ENCODE assay signal across 8 cellular contexts in the genomic region with DNA sequence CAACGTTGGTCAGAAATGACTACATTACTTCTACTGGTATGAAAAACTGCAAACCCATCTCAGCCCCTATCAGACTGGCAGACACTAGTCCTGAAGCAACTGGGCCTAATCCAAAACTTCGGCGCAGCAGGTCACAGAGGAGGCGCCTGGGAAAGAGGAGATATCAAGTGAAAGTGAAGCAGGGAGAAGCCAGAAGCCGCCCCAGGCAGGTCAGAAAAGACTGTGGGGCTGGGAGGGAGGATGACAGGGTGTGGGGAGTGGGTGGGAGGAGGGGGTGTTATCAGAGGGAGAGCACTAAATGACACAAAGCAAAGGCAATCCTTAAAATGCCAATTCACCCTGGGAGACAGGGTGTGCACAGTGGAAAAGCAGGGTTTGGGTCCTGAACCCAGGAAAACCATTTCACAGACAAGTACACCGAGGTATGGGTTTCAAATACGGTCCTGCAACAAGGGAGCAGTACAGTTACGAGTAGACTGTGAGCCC. TPM values are rescaled to one million over a fixed set of nuclear protein-coding genes. Genes with fewer than 3 reads are reported as not detected.
DNase-seq lines count a peak whose midpoint lies in the region; ATAC-seq and TF ChIP-seq lines count a peak whose summit lies in the region.

No MANE protein-coding gene starts in this region.

- H3K4me3 Mint-ChIP-seq in activated T-cell treated with anti-CD3 and anti-CD28 coated beads, Interleukin-2, amount 50 U/mL, for 72 hours = peak overlapping the region; percentile 90

- H3K4me3 ChIP-seq in heart right ventricle = peak overlapping the region; percentile 69 to 96 (median 86)
- H3K4me3 ChIP-seq in rectal smooth muscle tissue (ENCODE audit: low read length) = peak overlapping the region; percentile 98

- H3K27ac ChIP-seq in heart right ventricle (peak overlapping the region; percentile 87 to 93 (median 90)), rectal smooth muscle tissue (ENCODE audit: low read depth, low read length) (peak overlapping the region; percentile 90)

- peaks cover 5% of the 10 kb centered on the region in 2 donors for H3K36me3 Mint-ChIP-seq in activated T-cell treated with anti-CD3 and anti-CD28 coated beads, Interleukin-2, amount 50 U/mL, for 72 hours (ENCODE audit: insufficient read depth in 2 of 2)

- H3K27ac Mint-ChIP-seq in activated T-cell treated with anti-CD3 and anti-CD28 coated beads, Interleukin-2, amount 50 U/mL, for 72 hours = peak overlapping the region; percentile 87

- H3K36me3 ChIP-seq in heart right ventricle (peaks cover 0 to 13% (median 0%) of the 10 kb centered on the region in 9 donors), rectal smooth muscle tissue (ENCODE audit: control insufficient read depth, insufficient read depth, low read length) (no peaks in the 10 kb centered on the region)

- H3K9me3 ChIP-seq in heart right ventricle = no peaks in the 10 kb centered on the region

- DNase-seq in AG08395 (ENCODE audit: low spot score) (peak; percentile 29), HT1080 (ENCODE audit: low read depth) (peak; percentile 11), heart right ventricle (peak in 1 of 2 donors; percentile 29), NOMO-1 (lab: John Stamatoyannopoulos, UW; ENCODE audit: unreplicated experiment in 2 of 2) (no peak)
- DNase-seq in activated T-cell treated with anti-CD3 and anti-CD28 coated beads, Interleukin-2, amount 50 U/mL, for 72 hours = peak; percentile 10 to 19

- WGBS in heart right ventricle, 2 donors = 2% methylated on average over 8 of the region's 8 CpGs

- peaks cover 23% of the 10 kb centered on the region for H3K4me1 Mint-ChIP-seq in activated T-cell treated with anti-CD3 and anti-CD28 coated beads, Interleukin-2, amount 50 U/mL, for 72 hours (ENCODE audit: low read depth)

- intact Hi-C loops in heart right ventricle (cut with DNase I) = loop anchor here in 2 of 10 donors (10.0 kb wide), 2 partner anchors 154 to 174 kb away; partner anchors contain the start of gene EXOC4 (in 1 of the 2)

- ATAC-seq in activated T-cell treated with anti-CD3 and anti-CD28 coated beads, Interleukin-2, amount 50 U/mL, for 72 hours (replicated peaks in 1 of 2) = no peak
- ATAC-seq in heart right ventricle = peak in 6 of 8 donors; percentile 25 to 65 (median 50)
- no peak for ATAC-seq in HG03521 (IDR thresholded peaks at IDR 0.05; ENCODE audit: unreplicated experiment)
- ATAC-seq in GM18861 (IDR thresholded peaks at IDR 0.05; ENCODE audit: unreplicated experiment) = no peak

- no peak for TF ChIP-seq CTCF in heart right ventricle (IDR thresholded peaks at IDR 0.05)

- H3K9ac ChIP-seq in rectal smooth muscle tissue (ENCODE audit: low read length) = peak overlapping the region; percentile 14

- no peaks in the 10 kb centered on the region for H3K9me3 Mint-ChIP-seq in activated T-cell treated with anti-CD3 and anti-CD28 coated beads, Interleukin-2, amount 50 U/mL, for 72 hours

- no peaks in the 10 kb centered on the region for H3K27me3 Mint-ChIP-seq in activated T-cell treated with anti-CD3 and anti-CD28 coated beads, Interleukin-2, amount 50 U/mL, for 72 hours (ENCODE audit: low read depth)

- H3K27me3 ChIP-seq in heart right ventricle (peaks cover 0 to 3% (median 0%) of the 10 kb centered on the region in 7 donors), rectal smooth muscle tissue (ENCODE audit: control insufficient read depth, insufficient read depth, low read length) (no peaks in the 10 kb centered on the region)

- H3K4me1 ChIP-seq in heart right ventricle (peaks cover 0 to 52% (median 43%) of the 10 kb centered on the region in 9 donors), rectal smooth muscle tissue (ENCODE audit: control insufficient read depth, insufficient read depth, low read length) (no peaks in the 10 kb centered on the region)

RNA-seq across cellular contexts. Expression of gene CHCHD3, which starts 0.7 kb away (rescaled TPM):
- 139 and 148 TPM in 2 replicates for total RNA-seq in HT1080 (2014; rRNA removed; shearing (Covaris generic))
- 86.6 and 98.7 TPM in 2 replicates for polyA plus RNA-seq in HT1080 (2015; cell fraction: cytosol; rRNA removed)
- 35.8 and 36.7 TPM in 2 replicates for polyA plus RNA-seq in HT1080 (2015; cell fraction: nucleus; rRNA removed)
- total RNA-seq in activated T-cell treated with anti-CD3 and anti-CD28 coated beads, Interleukin-2, amount 50 U/mL, for 72 hours = 10 to 100 TPM; 59.3 to 75.5 TPM
- total RNA-seq in heart right ventricle = 100 to 1,000 TPM; 133 to 215 (median 192) TPM
- polyA plus RNA-seq in heart right ventricle = 100 to 1,000 TPM in 1 of 2 donors, 10 to 100 TPM in 1; 42.6 to 139 TPM

Comparison
In these comparisons a context has a peak if more than half of its experiments do, and no peak if none do; other contexts are left out.
1. DNase-seq: peak in AG08395 (single experiment), HT1080 (single experiment) and activated T-cell treated with anti-CD3 and anti-CD28 coated beads, Interleukin-2, amount 50 U/mL, for 72 hours (2 of 2); none in NOMO-1 (0 of 2).
2. ATAC-seq: peak in heart right ventricle (6 of 8); none in activated T-cell treated with anti-CD3 and anti-CD28 coated beads, Interleukin-2, amount 50 U/mL, for 72 hours (0 of 2), HG03521 (single experiment) and GM18861 (single experiment).